13 cellular contexts compared by ENCODE assay signal in the genomic region with DNA sequence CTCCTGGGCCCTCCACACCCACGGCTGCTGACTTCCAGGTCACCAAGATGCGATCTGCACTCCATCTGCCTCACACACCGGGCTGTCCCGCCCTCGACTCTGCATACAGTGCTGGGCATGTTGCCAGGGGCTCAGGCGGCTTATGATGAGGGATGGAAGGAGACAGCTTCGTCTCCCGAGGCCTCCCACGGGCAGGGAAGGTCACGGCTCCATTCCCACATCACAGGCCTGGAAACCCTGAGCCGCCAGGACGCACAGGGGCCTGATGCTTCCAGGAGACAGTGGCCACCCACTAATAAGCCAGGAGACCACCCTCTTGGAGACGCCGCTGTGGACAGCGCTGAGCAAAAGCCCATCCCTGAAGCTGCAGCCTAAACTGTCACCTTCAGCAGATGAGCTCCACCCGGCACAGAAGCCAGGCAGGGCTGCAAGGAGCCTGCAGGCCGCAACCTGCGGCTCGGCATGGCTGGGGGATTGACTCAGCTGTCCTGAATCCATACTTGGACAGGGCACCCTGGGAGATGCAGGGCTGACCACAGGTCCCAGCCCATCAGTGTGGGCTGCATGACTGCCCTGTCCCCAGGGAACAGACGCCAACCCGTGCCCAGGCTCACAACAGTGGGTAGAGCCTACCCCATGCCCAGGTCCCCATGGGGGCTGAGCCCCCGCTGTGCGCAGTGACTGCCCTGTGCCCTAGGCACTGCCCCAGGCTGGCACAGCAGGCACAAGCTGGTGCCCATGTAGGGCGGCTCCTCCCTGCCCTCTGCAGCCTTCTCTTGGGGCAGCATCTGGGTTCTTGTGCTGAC. TPM values are rescaled to one million over a fixed set of nuclear protein-coding genes. Genes with fewer than 3 reads are reported as not detected.
DNase-seq lines count a peak whose midpoint lies in the region; ATAC-seq, FAIRE-seq and TF ChIP-seq lines count a peak whose summit lies in the region.
"Had no signal": no experiment of that assay in that cellular context is flagged by ENCODE, and none has a peak within 500 bp of the region (broad histone marks: within the 10 kb centered on the region; RNA-seq: fewer than 3 reads in every experiment).

No MANE protein-coding gene starts in this region.

- H3K9me1 ChIP-seq in IMR-90 (ENCODE audit: insufficient read depth, low read length): no peaks in the 10 kb centered on the region

- no peak overlapping the region for H3K56ac ChIP-seq in IMR-90 (ENCODE audit: extremely low read depth, insufficient read depth, low read length)

- DNase-seq in IMR-90: peak; percentile 65
- DNase-seq in activated T-cell treated with anti-CD3 and anti-CD28 coated beads, Interleukin-2, amount 50 U/mL, for 4 hours: peak; percentile 15
- DNase-seq in hepatocyte (ENCODE audit: low spot score): peak; percentile 81
- DNase-seq in kidney: no peak
- DNase-seq in NCI-H2196 (lab: John Stamatoyannopoulos, UW; ENCODE audit: unreplicated experiment): no peak
- DNase-seq in suprapubic skin (ENCODE audit: low spot score in 2 of 2): no peak
- DNase-seq: activated naive CD4-positive, alpha-beta T cell treated with Interleukin-2 at 50 U/mL for 16 hours; CD8-positive, alpha-beta memory T cell; transverse colon had no signal

- intact Hi-C loops in IMR-90 (cut with micrococcal nuclease) (no loop called here), kidney (cut with DNase I) (no loop called here)

- no peak overlapping the region for H3K14ac ChIP-seq in IMR-90 (replicated peaks; ENCODE audit: low read depth, low read length)

- no peak for TF ChIP-seq CTCF in IMR-90 (conservative IDR thresholded peaks at IDR 0.05; ENCODE audit: low read depth, low read length)
- no peak for TF ChIP-seq CTCF in hepatocyte (IDR thresholded peaks at IDR 0.05; ENCODE audit: poor library complexity)
- TF ChIP-seq CTCF in kidney (IDR thresholded peaks at IDR 0.05; ENCODE audit: borderline replicate concordance, extremely low read depth, insufficient read depth): no peak
- no peak for TF ChIP-seq CTCF in suprapubic skin (IDR thresholded peaks at IDR 0.05)

- no peaks in the 10 kb centered on the region for H3K9me2 ChIP-seq in hepatocyte (replicated peaks; ENCODE audit: insufficient read depth)

- H2BK15ac ChIP-seq in IMR-90 (ENCODE audit: low read depth, low read length): no peak overlapping the region

- peak overlapping the region; percentile 66 for H3K27ac ChIP-seq in BLaER1
- no peak overlapping the region for H3K27ac ChIP-seq in IMR-90 (ENCODE audit: insufficient read depth, low read length)
- H3K27ac ChIP-seq in hepatocyte: peak overlapping the region; percentile 53
- H3K27ac ChIP-seq in kidney (ENCODE audit: low read depth in 2 of 2, low read length in 2 of 2): no peak overlapping the region
- no peak overlapping the region for H3K27ac ChIP-seq in suprapubic skin
- H3K27ac ChIP-seq: KMS-11, transverse colon had no signal

- H3K18ac ChIP-seq in IMR-90 (ENCODE audit: low read depth, low read length): no peak overlapping the region

- H2AK9ac ChIP-seq in IMR-90 (replicated peaks; ENCODE audit: low read depth, low read length, poor library complexity): peak overlapping the region; percentile 55

- H3K4me3 ChIP-seq in BLaER1: peak overlapping the region; percentile 34; the same call in 1 of the 2 replicates
- no peak overlapping the region for H3K4me3 ChIP-seq in IMR-90 (ENCODE audit: insufficient read depth, low read depth, low read length)
- H3K4me3 ChIP-seq in hepatocyte: no peak overlapping the region
- H3K4me3 ChIP-seq in kidney (ENCODE audit: low read length in 2 of 2): no peak overlapping the region
- no peak overlapping the region for H3K4me3 ChIP-seq in suprapubic skin
- H3K4me3 ChIP-seq: transverse colon had no signal

- TF ChIP-seq POLR2A in IMR-90 (IDR thresholded peaks at IDR 0.05; ENCODE audit: low read depth, low read length) (no peak), suprapubic skin (IDR thresholded peaks at IDR 0.05) (no peak)

- dilution Hi-C loops in IMR-90 (cut with HindIII; ENCODE audit: low sequenced_read_pairs, unreplicated experiment): no loop called here

- no peak overlapping the region for H3K23ac ChIP-seq in IMR-90 (ENCODE audit: low read depth, low read length)

- H2BK120ac ChIP-seq in IMR-90 (ENCODE audit: low read depth, low read length): no peak overlapping the region

- H3K4me1 ChIP-seq in BLaER1 (peaks cover 100% of the 10 kb centered on the region), IMR-90 (ENCODE audit: control insufficient read depth, insufficient read depth, low read length) (peaks cover 6% of the 10 kb centered on the region; the same call in 1 of the 2 replicates), hepatocyte (ENCODE audit: insufficient read depth) (peaks cover 17% of the 10 kb centered on the region), kidney (ENCODE audit: control insufficient read depth in 1 of 2, insufficient read depth in 1 of 2, low read depth in 1 of 2, low read length in 2 of 2) (peaks cover 0 to 2% of the 10 kb centered on the region in 2 donors), suprapubic skin (no peaks in the 10 kb centered on the region)
- H3K4me1 ChIP-seq: transverse colon had no signal

- H4K8ac ChIP-seq in IMR-90 (ENCODE audit: low read depth in 2 of 2, low read length in 2 of 2): no peak overlapping the region

- no peak overlapping the region for H3K4me3 Mint-ChIP-seq in activated T-cell treated with anti-CD3 and anti-CD28 coated beads, Interleukin-2, amount 50 U/mL, for 4 hours
- H3K4me3 Mint-ChIP-seq: neural crest cell had no signal

- H3K79me1 ChIP-seq in IMR-90 (ENCODE audit: low read depth in 1 of 2, low read length in 2 of 2): peaks cover 0 to 33% of the 10 kb centered on the region in 2 experiments; a peak in 3 of 4 replicates

- CTCF ChIA-PET in IMR-90 (lab: Yijun Ruan, JAX): interaction anchor here (0.6 kb wide), 1 partner anchor 40 kb away, joined by 6 read pairs; no protein-coding TSS in a partner anchor

- no peak overlapping the region; the same call in 1 of the 2 replicates for H3K4ac ChIP-seq in IMR-90 (ENCODE audit: low read depth, low read length)

- in situ Hi-C loops in IMR-90 (cut with MboI; ENCODE audit: low sequenced_read_pairs): no loop called here

- peaks cover 100% of the 10 kb centered on the region for H4K20me1 ChIP-seq in BLaER1
- H4K20me1 ChIP-seq in IMR-90 (ENCODE audit: insufficient read depth, low read length): peaks cover 52% of the 10 kb centered on the region
- H4K20me1 ChIP-seq in hepatocyte (ENCODE audit: insufficient read depth, poor library complexity, severe bottlenecking): no peaks in the 10 kb centered on the region

- H3K9me3 Mint-ChIP-seq in activated T-cell treated with anti-CD3 and anti-CD28 coated beads, Interleukin-2, amount 50 U/mL, for 4 hours: no peaks in the 10 kb centered on the region
- H3K9me3 Mint-ChIP-seq: neural crest cell had no signal

- TF ChIP-seq RAD21 in IMR-90 (IDR thresholded peaks at IDR 0.05; ENCODE audit: low read length): no peak

- H3K27me3 ChIP-seq in BLaER1 (no peaks in the 10 kb centered on the region), IMR-90 (ENCODE audit: control insufficient read depth, insufficient read depth, low read length) (no peaks in the 10 kb centered on the region), hepatocyte (no peaks in the 10 kb centered on the region), suprapubic skin (no peaks in the 10 kb centered on the region)
- H3K27me3 ChIP-seq: transverse colon had no signal

- H3K36me3 ChIP-seq in BLaER1 (peaks cover 91% of the 10 kb centered on the region), IMR-90 (ENCODE audit: control insufficient read depth, insufficient read depth, low read length) (peaks cover 90% of the 10 kb centered on the region), hepatocyte (replicated peaks; ENCODE audit: insufficient read depth, low read depth) (no peaks in the 10 kb centered on the region), kidney (ENCODE audit: control insufficient read depth in 1 of 2, insufficient read depth in 2 of 2, low read length in 2 of 2) (no peaks in the 10 kb centered on the region), suprapubic skin (peaks cover 60% of the 10 kb centered on the region)
- H3K36me3 ChIP-seq: transverse colon had no signal

- ATAC-seq in IMR-90 (ENCODE audit: low read depth) (peak; percentile 18), HG03457 (IDR thresholded peaks at IDR 0.05; ENCODE audit: unreplicated experiment) (no peak)
- ATAC-seq in activated T-cell treated with anti-CD3 and anti-CD28 coated beads, Interleukin-2, amount 50 U/mL, for 4 hours: no peak

- no peaks in the 10 kb centered on the region for H3K79me2 ChIP-seq in hepatocyte

- 53% methylated on average over 12 of the region's 24 CpGs; no CpG with 5 or more reads in 1 of the 2 experiments for WGBS in IMR-90 (ENCODE audit: extremely low coverage in 2 of 2, insufficient read length in 1 of 2), 2 experiments
- WGBS in hepatocyte (ENCODE audit: low lambda C conversion rate, missing lambda C conversion rate): 67% methylated on average over 24 of the region's 24 CpGs
- whole genome bisulfite sequencing in suprapubic skin: 78% methylated on average over 3 of the region's 24 CpGs

- POLR2A ChIA-PET in IMR-90 (lab: Charles Lee; ENCODE audit: unreplicated experiment): no interaction called here

- no peak overlapping the region for H2BK5ac ChIP-seq in IMR-90 (ENCODE audit: low read depth, low read length, poor library complexity, severe bottlenecking)

- peak overlapping the region; percentile 8 for H2AFZ ChIP-seq in IMR-90 (replicated peaks; ENCODE audit: low read length, poor library complexity)
- H2AFZ ChIP-seq in hepatocyte: no peak overlapping the region

- peak overlapping the region; percentile 56 for H3K9ac ChIP-seq in BLaER1
- H3K9ac ChIP-seq in IMR-90 (ENCODE audit: low read depth, low read length): no peak overlapping the region
- H3K9ac ChIP-seq in kidney (ENCODE audit: low read length in 2 of 2): no peak overlapping the region
- H3K9ac ChIP-seq: KMS-11 had no signal

- no peak for TF ChIP-seq EP300 in suprapubic skin (IDR thresholded peaks at IDR 0.05)

- no peaks in the 10 kb centered on the region for H3K27me3 Mint-ChIP-seq in activated T-cell treated with anti-CD3 and anti-CD28 coated beads, Interleukin-2, amount 50 U/mL, for 4 hours (ENCODE audit: low read depth)

- peaks cover 31% of the 10 kb centered on the region for H3K36me3 Mint-ChIP-seq in activated T-cell treated with anti-CD3 and anti-CD28 coated beads, Interleukin-2, amount 50 U/mL, for 4 hours (ENCODE audit: insufficient read depth)

- BruUV-seq in IMR-90 (replicated peaks; lab: Mats Ljungman, UMichigan): no TSS peak

- H3K9me3 ChIP-seq in BLaER1: no peaks in the 10 kb centered on the region
- no peaks in the 10 kb centered on the region for H3K9me3 ChIP-seq in IMR-90 (ENCODE audit: control insufficient read depth, insufficient read depth, low read length)
- no peaks in the 10 kb centered on the region for H3K9me3 ChIP-seq in hepatocyte (ENCODE audit: low read depth)
- H3K9me3 ChIP-seq in kidney (ENCODE audit: control insufficient read depth in 1 of 2, low read length in 2 of 2): no peaks in the 10 kb centered on the region
- no peaks in the 10 kb centered on the region for H3K9me3 ChIP-seq in suprapubic skin
- H3K9me3 ChIP-seq: transverse colon had no signal

- H3K4me2 ChIP-seq in BLaER1: peak overlapping the region; percentile 97
- no peak overlapping the region for H3K4me2 ChIP-seq in IMR-90 (ENCODE audit: low read depth, low read length)
- H3K4me2 ChIP-seq in hepatocyte: no peak overlapping the region
- H3K4me2 ChIP-seq: KMS-11 had no signal

- H2AK5ac ChIP-seq in IMR-90 (ENCODE audit: low read depth, low read length): no peak overlapping the region

- no peak overlapping the region for H4K5ac ChIP-seq in IMR-90 (ENCODE audit: low read depth, low read length)

- no peak overlapping the region for H4K91ac ChIP-seq in IMR-90 (ENCODE audit: insufficient read depth, low read depth, low read length)

- no peak for FAIRE-seq in kidney (lab: Jason Lieb, UNC)

- H2BK20ac ChIP-seq in IMR-90 (ENCODE audit: low read depth, low read length): no peak overlapping the region

- no peaks in the 10 kb centered on the region for H3K4me1 Mint-ChIP-seq in activated T-cell treated with anti-CD3 and anti-CD28 coated beads, Interleukin-2, amount 50 U/mL, for 4 hours (ENCODE audit: low read depth)
- H3K4me1 Mint-ChIP-seq: CD8-positive, alpha-beta memory T cell had no signal

RNA-seq across cellular contexts. Expression of a gene that starts 34.4 kb away (rescaled TPM):
- total RNA-seq in IMR-90 (2012; rRNA removed) (11.3 and 13.6 TPM in 2 replicates), hepatocyte (20.4 and 29.3 TPM in 2 replicates), kidney (18.7 TPM), suprapubic skin (10 to 100 TPM in 3 of 4 donors, 1 to 10 TPM in 1; 10.0 to 99.4 (median 61.1) TPM)
- polyA plus RNA-seq in IMR-90 (2012; rRNA removed) (87.9 and 101 TPM in 2 replicates), hepatocyte (52.5 and 56.2 TPM in 2 replicates), kidney (ENCODE audit: insufficient read depth, low read depth, low replicate concordance) (17.0 TPM)
- polyA plus RNA-seq in IMR-90 (2012; cell fraction: cytosol; rRNA removed): 70.4 and 146 TPM in 2 replicates
- 88.7 and 147 TPM in 2 replicates for polyA plus RNA-seq in IMR-90 (2012; cell fraction: nucleus; rRNA removed; ENCODE audit: low replicate concordance)
- total RNA-seq in activated T-cell treated with anti-CD3 and anti-CD28 coated beads, Interleukin-2, amount 50 U/mL, for 4 hours: 100 to 1,000 TPM; 814 to 984 (median 886) TPM

Comparison
In these comparisons a context has a peak if more than half of its experiments do, and no peak if none do; other contexts are left out.
1. H3K27ac ChIP-seq: peak in BLaER1 (single experiment) and hepatocyte (single experiment); none in IMR-90 (single experiment), kidney (0 of 2) and suprapubic skin (single experiment).
2. DNase-seq: peak in IMR-90 (single experiment), activated T-cell treated with anti-CD3 and anti-CD28 coated beads, Interleukin-2, amount 50 U/mL, for 4 hours (single experiment) and hepatocyte (single experiment); none in kidney (single experiment), NCI-H2196 (single experiment) and suprapubic skin (0 of 2).
3. RNA of a gene that starts 34.4 kb away (total RNA-seq): 814 to 984 TPM in activated T-cell treated with anti-CD3 and anti-CD28 coated beads, Interleukin-2, amount 50 U/mL, for 4 hours; 10.0 to 99.4 TPM in suprapubic skin, 20.4 to 29.3 TPM in hepatocyte, 18.7 TPM in kidney (single experiment) and 11.3 to 13.6 TPM in IMR-90; every median in the first group is over 4 times any median in the second.